In genomic region chr2:203225423-203226039, GRCh38 we compare ENCODE assay signal across 8 cellular contexts. TPM values are rescaled to one million over a fixed set of nuclear protein-coding genes. Genes with fewer than 3 reads are reported as not detected.
DNase-seq lines count a peak whose midpoint lies in the region; ATAC-seq and TF ChIP-seq lines count a peak whose summit lies in the region.

No MANE protein-coding gene starts in this region.

- H3K27me3 ChIP-seq in MG63 = no peaks in the 10 kb centered on the region

- H3K36me3 ChIP-seq in MG63 = no peaks in the 10 kb centered on the region

- H3K9me3 Mint-ChIP-seq in activated T-cell treated with anti-CD3 and anti-CD28 coated beads, Interleukin-2, amount 50 U/mL, for 24 hours = no peaks in the 10 kb centered on the region
- no peaks in the 10 kb centered on the region for H3K9me3 Mint-ChIP-seq in stimulated activated effector memory CD8-positive, alpha-beta T cell treated with anti-CD3 and anti-CD28 coated beads, Interleukin-12 subunit alpha, Interleukin-12 subunit beta, amount 100 ng/mL, for 72 hours

- TF ChIP-seq CTCF in AG10803 (conservative IDR thresholded peaks at IDR 0.05; ENCODE audit: low read length) = peak; percentile 67
- peak; percentile 69 for TF ChIP-seq CTCF in NB4 (IDR thresholded peaks at IDR 0.05; ENCODE audit: low read depth, low read length)

- TF ChIP-seq POLR2A in NB4 (IDR thresholded peaks at IDR 0.05; ENCODE audit: extremely low read depth, insufficient read length) = no peak

- H3K27me3 Mint-ChIP-seq in activated T-cell treated with anti-CD3 and anti-CD28 coated beads, Interleukin-2, amount 50 U/mL, for 24 hours = no peaks in the 10 kb centered on the region

- no peak overlapping the region for H3K4me3 Mint-ChIP-seq in activated T-cell treated with anti-CD3 and anti-CD28 coated beads, Interleukin-2, amount 50 U/mL, for 24 hours
- H3K4me3 Mint-ChIP-seq in stimulated activated effector memory CD8-positive, alpha-beta T cell treated with anti-CD3 and anti-CD28 coated beads, Interleukin-12 subunit alpha, Interleukin-12 subunit beta, amount 100 ng/mL, for 72 hours = no peak overlapping the region

- H3K36me3 Mint-ChIP-seq in activated T-cell treated with anti-CD3 and anti-CD28 coated beads, Interleukin-2, amount 50 U/mL, for 24 hours (ENCODE audit: low read depth) = no peaks in the 10 kb centered on the region
- no peaks in the 10 kb centered on the region for H3K36me3 Mint-ChIP-seq in stimulated activated effector memory CD8-positive, alpha-beta T cell treated with anti-CD3 and anti-CD28 coated beads, Interleukin-12 subunit alpha, Interleukin-12 subunit beta, amount 100 ng/mL, for 72 hours

- ATAC-seq in GM18511 (IDR thresholded peaks at IDR 0.05; ENCODE audit: unreplicated experiment) (peak; percentile 71), left ventricle myocardium superior (peak; percentile 39)
- ATAC-seq in stimulated activated effector memory CD8-positive, alpha-beta T cell treated with anti-CD3 and anti-CD28 coated beads, Interleukin-12 subunit alpha, Interleukin-12 subunit beta, amount 100 ng/mL, for 72 hours = peak; percentile 67

- H3K4me3 ChIP-seq in AG10803 (ENCODE audit: low read length) (no peak overlapping the region), NB4 (ENCODE audit: low read depth, low read length) (no peak overlapping the region), MG63 (no peak overlapping the region)

- intact Hi-C loops in left ventricle myocardium superior (cut with micrococcal nuclease) = no loop called here

- no peak overlapping the region for H3K27ac Mint-ChIP-seq in activated T-cell treated with anti-CD3 and anti-CD28 coated beads, Interleukin-2, amount 50 U/mL, for 24 hours
- H3K27ac Mint-ChIP-seq in stimulated activated effector memory CD8-positive, alpha-beta T cell treated with anti-CD3 and anti-CD28 coated beads, Interleukin-12 subunit alpha, Interleukin-12 subunit beta, amount 100 ng/mL, for 72 hours = no peak overlapping the region

- no peaks in the 10 kb centered on the region for H3K4me1 Mint-ChIP-seq in activated T-cell treated with anti-CD3 and anti-CD28 coated beads, Interleukin-2, amount 50 U/mL, for 24 hours (ENCODE audit: low read depth)
- no peaks in the 10 kb centered on the region for H3K4me1 Mint-ChIP-seq in stimulated activated effector memory CD8-positive, alpha-beta T cell treated with anti-CD3 and anti-CD28 coated beads, Interleukin-12 subunit alpha, Interleukin-12 subunit beta, amount 100 ng/mL, for 72 hours

- no peaks in the 10 kb centered on the region for H3K9me3 ChIP-seq in MG63

- DNase-seq in AG10803 (ENCODE audit: low read depth) = peak; percentile 4
- DNase-seq in NB4 (ENCODE audit: low read depth) = peak; percentile 43
- peak; percentile 42 for DNase-seq in activated T-cell treated with anti-CD3 and anti-CD28 coated beads, Interleukin-2, amount 50 U/mL, for 24 hours
- no peak for DNase-seq in left ventricle myocardium superior
- DNase-seq in stimulated activated effector memory CD8-positive, alpha-beta T cell treated with anti-CD3 and anti-CD28 coated beads, Interleukin-12 subunit alpha, Interleukin-12 subunit beta, amount 100 ng/mL, for 72 hours (ENCODE audit: low spot score in 2 of 2) = peak in 1 of 2 donors; percentile 53
- no peak for DNase-seq in MG63
- DNase-seq in T1000 (lab: John Stamatoyannopoulos, UW) = no peak

RNA-seq across cellular contexts. Expression of gene CYP20A1, which starts 13.3 kb away (rescaled TPM):
- total RNA-seq in left ventricle myocardium superior = 10.4 TPM
- 17.6 and 22.4 TPM in 2 replicates for total RNA-seq in MG63 (2014; rRNA removed; shearing (Covaris generic); ENCODE audit: low replicate concordance)

Comparison
In these comparisons a context has a peak if more than half of its experiments do, and no peak if none do; other contexts are left out.
1. DNase-seq: peak in AG10803 (single experiment), NB4 (single experiment) and activated T-cell treated with anti-CD3 and anti-CD28 coated beads, Interleukin-2, amount 50 U/mL, for 24 hours (single experiment); none in left ventricle myocardium superior (single experiment), MG63 (single experiment) and T1000 (single experiment).
2. Peak in every context shown above with its lines, with median percentiles within 50 percentile points of each other: ATAC-seq.